ENCODE assay signal across 12 cellular contexts in genomic region chr5:91269198-91269597, GRCh38.
A peak's percentile ranks its signal among the peaks of the same experiment; 100 is the strongest.
DNase-seq lines count a peak whose midpoint lies in the region; ATAC-seq and TF ChIP-seq lines count a peak whose summit lies in the region.
"Had no signal": no experiment of that assay in that cellular context is flagged by ENCODE, and none has a peak within 500 bp of the region (broad histone marks: within the 10 kb centered on the region; RNA-seq: fewer than 3 reads in every experiment).

No MANE protein-coding gene starts in this region.

- H3K9me3 Mint-ChIP-seq in GM23338 = no peaks in the 10 kb centered on the region
- no peaks in the 10 kb centered on the region for H3K9me3 Mint-ChIP-seq in activated CD4-positive, alpha-beta memory T cell treated with anti-CD3 and anti-CD28 coated beads, Interleukin-2, amount 10 ng/mL, durations not matched to agents 7 days and 5 days
- H3K9me3 Mint-ChIP-seq: CD8-positive, alpha-beta memory T cell had no signal

- H3K36me3 ChIP-seq in DND-41 (ENCODE audit: insufficient read depth, low read length) (no peaks in the 10 kb centered on the region), GM23338 (ENCODE audit: insufficient read depth) (no peaks in the 10 kb centered on the region)

- POLR2A ChIA-PET in activated CD4-positive, alpha-beta memory T cell treated with anti-CD3 and anti-CD28 coated beads, Interleukin-2, amount 10 ng/mL, durations not matched to agents 7 days and 5 days (lab: Charles Lee) = interaction anchor here (0.7 to 5.1 kb wide), 6 partner anchors 11 to 115 kb away, joined by 3 to 45 read pairs (median 19); partner anchors contain the start of gene ARRDC3

- no peaks in the 10 kb centered on the region for H3K79me2 ChIP-seq in DND-41 (ENCODE audit: insufficient read depth, low read length)
- H3K79me2 ChIP-seq in GM23338 (replicated peaks; ENCODE audit: insufficient read depth) = no peaks in the 10 kb centered on the region

- peaks cover 8% of the 10 kb centered on the region for H3K4me1 Mint-ChIP-seq in GM23338
- H3K4me1 Mint-ChIP-seq in activated CD4-positive, alpha-beta memory T cell treated with anti-CD3 and anti-CD28 coated beads, Interleukin-2, amount 10 ng/mL, durations not matched to agents 7 days and 5 days = peaks cover 30% of the 10 kb centered on the region

- no peak overlapping the region for H3K9ac ChIP-seq in DND-41 (ENCODE audit: low read depth, low read length)

- H3K4me1 ChIP-seq in DND-41 (ENCODE audit: insufficient read depth, low read length) (peaks cover 16% of the 10 kb centered on the region), GM23338 (ENCODE audit: insufficient read depth) (no peaks in the 10 kb centered on the region; the same call in 1 of the 2 replicates)

- no peaks in the 10 kb centered on the region for H4K20me1 ChIP-seq in DND-41 (ENCODE audit: insufficient read depth, low read length)
- H4K20me1 ChIP-seq in GM23338 (replicated peaks; ENCODE audit: insufficient read depth) = no peaks in the 10 kb centered on the region

- DNase-seq in DND-41 (peak; percentile 72), GM23338 (ENCODE audit: low spot score) (no peak), medulla oblongata (ENCODE audit: extremely low spot score) (peak; percentile 64), AG08396 (ENCODE audit: low spot score) (no peak), COLO668 (lab: John Stamatoyannopoulos, UW; ENCODE audit: unreplicated experiment) (no peak), amniotic stem cell (lab: John Stamatoyannopoulos, UW) (no peak)
- peak; percentile 42 for DNase-seq in activated CD4-positive, alpha-beta memory T cell treated with anti-CD3 and anti-CD28 coated beads, Interleukin-2, amount 10 ng/mL, durations not matched to agents 7 days and 5 days
- DNase-seq: glutamatergic neuron; kidney glomerular epithelial cell; MV-4-11; stimulated activated CD4-positive, alpha-beta T cell treated with anti-CD3 and anti-CD28 coated beads, Interleukin-4, amount 100 ng/mL, for 1 hour had no signal

- H3K27ac ChIP-seq in DND-41 (ENCODE audit: low read length) = 0 out of 2 replicates have a peak overlapping the region, but pooled peaks have one; percentile 44
- no peak overlapping the region for H3K27ac ChIP-seq in GM23338 (ENCODE audit: low read depth)

- no peaks in the 10 kb centered on the region for H3F3A ChIP-seq in GM23338 (replicated peaks; ENCODE audit: low read depth)

- TF ChIP-seq CTCF in DND-41 (IDR thresholded peaks at IDR 0.05; ENCODE audit: borderline replicate concordance, extremely low read depth, low read length, poor library complexity, severe bottlenecking) (no peak), GM23338 (conservative IDR thresholded peaks at IDR 0.05; ENCODE audit: low read depth in 2 of 2) (no peak)

- H3K4me3 ChIP-seq in DND-41 (ENCODE audit: low read depth in 1 of 2, low read length in 2 of 2) (no peak overlapping the region), GM23338 (no peak overlapping the region)

- H3K27ac Mint-ChIP-seq in GM23338 = no peak overlapping the region
- H3K27ac Mint-ChIP-seq in activated CD4-positive, alpha-beta memory T cell treated with anti-CD3 and anti-CD28 coated beads, Interleukin-2, amount 10 ng/mL, durations not matched to agents 7 days and 5 days = peak overlapping the region; percentile 24

- no peak overlapping the region for H3K4me2 ChIP-seq in DND-41 (ENCODE audit: insufficient read depth, low read length)
- H3K4me2 ChIP-seq in GM23338 = no peak overlapping the region

- ATAC-seq in DND-41 (ENCODE audit: insufficient read depth, low read depth) (peak; percentile 90), GM23338 (no peak)

- CTCF ChIA-PET in activated CD4-positive, alpha-beta memory T cell treated with anti-CD3 and anti-CD28 coated beads, Interleukin-2, amount 10 ng/mL, durations not matched to agents 7 days and 5 days (lab: Charles Lee) = interaction anchor here (0.7 to 1.1 kb wide), 3 partner anchors 45 to 110 kb away, joined by 3 read pairs; no protein-coding TSS in a partner anchor

- H3K9me3 ChIP-seq in DND-41 (ENCODE audit: insufficient read depth, low read length, severe bottlenecking) = no peaks in the 10 kb centered on the region

- H3K27me3 ChIP-seq in DND-41 (ENCODE audit: insufficient read depth, low read length, poor library complexity) (no peaks in the 10 kb centered on the region), GM23338 (ENCODE audit: insufficient read depth) (no peaks in the 10 kb centered on the region)

- 0 out of 2 replicates have a peak, but pooled peaks cover 5% of the 10 kb centered on the region for H3K9me2 ChIP-seq in GM23338 (ENCODE audit: insufficient read depth)

- no peaks in the 10 kb centered on the region for H3K27me3 Mint-ChIP-seq in GM23338 (ENCODE audit: insufficient read depth, low read depth, poor library complexity)
- no peaks in the 10 kb centered on the region for H3K27me3 Mint-ChIP-seq in activated CD4-positive, alpha-beta memory T cell treated with anti-CD3 and anti-CD28 coated beads, Interleukin-2, amount 10 ng/mL, durations not matched to agents 7 days and 5 days

- H2AFZ ChIP-seq in DND-41 (ENCODE audit: low read depth, low read length) (no peak overlapping the region), GM23338 (peak overlapping the region; percentile 98)

- no peaks in the 10 kb centered on the region for H3K36me3 Mint-ChIP-seq in GM23338 (ENCODE audit: low read depth)
- no peaks in the 10 kb centered on the region for H3K36me3 Mint-ChIP-seq in activated CD4-positive, alpha-beta memory T cell treated with anti-CD3 and anti-CD28 coated beads, Interleukin-2, amount 10 ng/mL, durations not matched to agents 7 days and 5 days (ENCODE audit: low read depth)
- H3K36me3 Mint-ChIP-seq: CD8-positive, alpha-beta memory T cell had no signal

- H3K4me3 Mint-ChIP-seq in GM23338 = no peak overlapping the region
- H3K4me3 Mint-ChIP-seq in activated CD4-positive, alpha-beta memory T cell treated with anti-CD3 and anti-CD28 coated beads, Interleukin-2, amount 10 ng/mL, durations not matched to agents 7 days and 5 days = no peak overlapping the region

TF ChIP-seq in GM23338, 12 proteins besides CTCF, POLR2A, EP300 and RAD21 (continues in another document):
- no peak for TF ChIP-seq POLR2AphosphoS5 (IDR thresholded peaks at IDR 0.05; ENCODE audit: low read depth)
- no peak for TF ChIP-seq EZH2phosphoT487 (IDR thresholded peaks at IDR 0.05; ENCODE audit: unreplicated experiment)
- TF ChIP-seq, protein P1, sequence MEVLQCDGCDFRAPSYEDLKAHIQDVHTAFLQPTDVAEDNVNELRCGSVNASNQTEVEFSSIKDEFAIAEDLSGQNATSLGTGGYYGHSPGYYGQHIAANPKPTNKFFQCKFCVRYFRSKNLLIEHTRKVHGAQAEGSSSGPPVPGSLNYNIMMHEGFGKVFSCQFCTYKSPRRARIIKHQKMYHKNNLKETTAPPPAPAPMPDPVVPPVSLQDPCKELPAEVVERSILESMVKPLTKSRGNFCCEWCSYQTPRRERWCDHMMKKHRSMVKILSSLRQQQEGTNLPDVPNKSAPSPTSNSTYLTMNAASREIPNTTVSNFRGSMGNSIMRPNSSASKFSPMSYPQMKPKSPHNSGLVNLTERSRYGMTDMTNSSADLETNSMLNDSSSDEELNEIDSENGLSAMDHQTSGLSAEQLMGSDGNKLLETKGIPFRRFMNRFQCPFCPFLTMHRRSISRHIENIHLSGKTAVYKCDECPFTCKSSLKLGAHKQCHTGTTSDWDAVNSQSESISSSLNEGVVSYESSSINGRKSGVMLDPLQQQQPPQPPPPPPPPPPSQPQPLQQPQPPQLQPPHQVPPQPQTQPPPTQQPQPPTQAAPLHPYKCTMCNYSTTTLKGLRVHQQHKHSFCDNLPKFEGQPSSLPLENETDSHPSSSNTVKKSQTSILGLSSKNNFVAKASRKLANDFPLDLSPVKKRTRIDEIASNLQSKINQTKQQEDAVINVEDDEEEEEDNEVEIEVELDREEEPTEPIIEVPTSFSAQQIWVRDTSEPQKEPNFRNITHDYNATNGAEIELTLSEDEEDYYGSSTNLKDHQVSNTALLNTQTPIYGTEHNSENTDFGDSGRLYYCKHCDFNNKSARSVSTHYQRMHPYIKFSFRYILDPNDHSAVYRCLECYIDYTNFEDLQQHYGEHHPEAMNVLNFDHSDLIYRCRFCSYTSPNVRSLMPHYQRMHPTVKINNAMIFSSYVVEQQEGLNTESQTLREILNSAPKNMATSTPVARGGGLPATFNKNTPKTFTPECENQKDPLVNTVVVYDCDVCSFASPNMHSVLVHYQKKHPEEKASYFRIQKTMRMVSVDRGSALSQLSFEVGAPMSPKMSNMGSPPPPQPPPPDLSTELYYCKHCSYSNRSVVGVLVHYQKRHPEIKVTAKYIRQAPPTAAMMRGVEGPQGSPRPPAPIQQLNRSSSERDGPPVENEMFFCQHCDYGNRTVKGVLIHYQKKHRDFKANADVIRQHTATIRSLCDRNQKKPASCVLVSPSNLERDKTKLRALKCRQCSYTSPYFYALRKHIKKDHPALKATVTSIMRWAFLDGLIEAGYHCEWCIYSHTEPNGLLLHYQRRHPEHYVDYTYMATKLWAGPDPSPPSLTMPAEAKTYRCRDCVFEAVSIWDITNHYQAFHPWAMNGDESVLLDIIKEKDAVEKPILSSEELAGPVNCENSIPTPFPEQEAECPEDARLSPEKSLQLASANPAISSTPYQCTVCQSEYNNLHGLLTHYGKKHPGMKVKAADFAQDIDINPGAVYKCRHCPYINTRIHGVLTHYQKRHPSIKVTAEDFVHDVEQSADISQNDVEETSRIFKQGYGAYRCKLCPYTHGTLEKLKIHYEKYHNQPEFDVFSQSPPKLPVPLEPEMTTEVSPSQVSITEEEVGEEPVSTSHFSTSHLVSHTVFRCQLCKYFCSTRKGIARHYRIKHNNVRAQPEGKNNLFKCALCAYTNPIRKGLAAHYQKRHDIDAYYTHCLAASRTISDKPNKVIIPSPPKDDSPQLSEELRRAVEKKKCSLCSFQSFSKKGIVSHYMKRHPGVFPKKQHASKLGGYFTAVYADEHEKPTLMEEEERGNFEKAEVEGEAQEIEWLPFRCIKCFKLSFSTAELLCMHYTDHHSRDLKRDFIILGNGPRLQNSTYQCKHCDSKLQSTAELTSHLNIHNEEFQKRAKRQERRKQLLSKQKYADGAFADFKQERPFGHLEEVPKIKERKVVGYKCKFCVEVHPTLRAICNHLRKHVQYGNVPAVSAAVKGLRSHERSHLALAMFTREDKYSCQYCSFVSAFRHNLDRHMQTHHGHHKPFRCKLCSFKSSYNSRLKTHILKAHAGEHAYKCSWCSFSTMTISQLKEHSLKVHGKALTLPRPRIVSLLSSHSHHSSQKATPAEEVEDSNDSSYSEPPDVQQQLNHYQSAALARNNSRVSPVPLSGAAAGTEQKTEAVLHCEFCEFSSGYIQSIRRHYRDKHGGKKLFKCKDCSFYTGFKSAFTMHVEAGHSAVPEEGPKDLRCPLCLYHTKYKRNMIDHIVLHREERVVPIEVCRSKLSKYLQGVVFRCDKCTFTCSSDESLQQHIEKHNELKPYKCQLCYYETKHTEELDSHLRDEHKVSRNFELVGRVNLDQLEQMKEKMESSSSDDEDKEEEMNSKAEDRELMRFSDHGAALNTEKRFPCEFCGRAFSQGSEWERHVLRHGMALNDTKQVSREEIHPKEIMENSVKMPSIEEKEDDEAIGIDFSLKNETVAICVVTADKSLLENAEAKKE (CRISPR knock-in tag; IDR thresholded peaks at IDR 0.05) = no peak
- TF ChIP-seq EZH2 (IDR thresholded peaks at IDR 0.05; ENCODE audit: low read depth, unreplicated experiment) = no peak

Comparison
In these comparisons a context has a peak if more than half of its experiments do, and no peak if none do; other contexts are left out.
1. DNase-seq: peak in DND-41 (single experiment), activated CD4-positive, alpha-beta memory T cell treated with anti-CD3 and anti-CD28 coated beads, Interleukin-2, amount 10 ng/mL, durations not matched to agents 7 days and 5 days (single experiment) and medulla oblongata (single experiment); none in GM23338 (single experiment), AG08396 (single experiment), COLO668 (single experiment) and amniotic stem cell (single experiment).